In the genomic region with DNA sequence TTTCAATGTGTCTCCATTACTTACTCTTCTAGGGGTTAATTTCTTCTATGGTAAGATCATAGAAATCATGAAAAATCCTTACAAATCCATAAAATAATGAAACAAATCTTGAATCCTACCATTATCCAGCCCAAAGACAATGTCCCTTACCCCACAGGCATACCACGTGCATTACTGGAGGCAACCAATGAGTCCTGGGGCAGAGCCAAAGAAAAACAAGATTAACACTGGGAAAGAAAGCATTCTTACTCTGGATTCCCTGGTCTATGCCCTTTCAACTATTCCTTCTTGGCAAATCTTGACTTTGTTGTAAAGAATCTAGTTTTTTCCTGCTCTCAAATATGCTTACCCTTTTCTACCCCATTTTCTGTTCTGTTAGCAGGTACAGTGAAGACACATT, we compare ENCODE assay signal across 22 cellular contexts.
"Had no signal": no experiment of that assay in that cellular context is flagged by ENCODE, and none has a peak within 500 bp of the region (broad histone marks: within the 10 kb centered on the region; RNA-seq: fewer than 3 reads in every experiment).

No MANE protein-coding gene starts in this region.

- DNase-seq: activated CD4-positive, alpha-beta memory T cell treated with anti-CD3 and anti-CD28 coated beads, Interleukin-2, amount 10 ng/mL, durations not matched to agents 7 days and 5 days; activated CD4-positive, alpha-beta T cell treated with anti-CD3 and anti-CD28 coated beads for 48 hours; activated CD4-positive, CD25-positive, alpha-beta regulatory T cell; activated CD8-positive, alpha-beta memory T cell treated with anti-CD3 and anti-CD28 coated beads, Interleukin-2, amount 10 ng/mL, durations not matched to agents 7 days and 5 days; activated naive CD4-positive, alpha-beta T cell; activated naive CD8-positive, alpha-beta T cell treated with anti-CD3 and anti-CD28 coated beads, Interleukin-2, amount 10 ng/mL, durations not matched to agents 7 days and 5 days; effector CD4-positive, alpha-beta T cell; hippocampal formation; islet precursor cell; midbrain; stimulated activated CD4-positive, alpha-beta T cell treated with anti-CD3 and anti-CD28 coated beads, Interleukin-12 subunit alpha, Interleukin-12 subunit beta, amount 100 ng/mL, for 4 hours; stimulated activated CD4-positive, alpha-beta T cell treated with anti-CD3 and anti-CD28 coated beads, Interleukin-1b, Interleukin-23, amount 100 ng/mL, for 48 hours; stimulated activated naive CD4-positive, alpha-beta T cell treated with Interleukin-2 at 50 U/mL for 16 hours; T1000 had no signal

- H3K9me3 Mint-ChIP-seq: activated T-helper 17 cell treated with anti-CD3 and anti-CD28 coated beads, Interleukin-2, amount 50 U/mL, for 72 hours had no signal

- ATAC-seq: activated CD8-positive, alpha-beta memory T cell treated with anti-CD3 and anti-CD28 coated beads, Interleukin-2, amount 10 ng/mL, durations not matched to agents 7 days and 5 days; activated T-helper 17 cell treated with anti-CD3 and anti-CD28 coated beads, Interleukin-2, amount 50 U/mL, for 72 hours; left lobe of liver had no signal

- H3K36me3 ChIP-seq: breast epithelium, esophagus muscularis mucosa, thyroid gland, vagina had no signal

- H3K27ac ChIP-seq: breast epithelium, esophagus muscularis mucosa, parathyroid adenoma, thyroid gland, vagina had no signal

- H3K4me3 ChIP-seq: breast epithelium, esophagus muscularis mucosa, lung, thyroid gland, vagina had no signal

- H3K27me3 ChIP-seq: breast epithelium, esophagus muscularis mucosa, thyroid gland, vagina had no signal

- H3K27ac Mint-ChIP-seq: activated CD4-positive, alpha-beta memory T cell treated with anti-CD3 and anti-CD28 coated beads, Interleukin-2, amount 10 ng/mL, durations not matched to agents 7 days and 5 days; activated CD8-positive, alpha-beta memory T cell treated with anti-CD3 and anti-CD28 coated beads, Interleukin-2, amount 10 ng/mL, durations not matched to agents 7 days and 5 days; activated naive CD8-positive, alpha-beta T cell treated with anti-CD3 and anti-CD28 coated beads, Interleukin-2, amount 10 ng/mL, durations not matched to agents 7 days and 5 days had no signal

- H3K4me3 Mint-ChIP-seq: activated CD4-positive, alpha-beta memory T cell treated with anti-CD3 and anti-CD28 coated beads, Interleukin-2, amount 10 ng/mL, durations not matched to agents 7 days and 5 days; activated CD8-positive, alpha-beta memory T cell treated with anti-CD3 and anti-CD28 coated beads, Interleukin-2, amount 10 ng/mL, durations not matched to agents 7 days and 5 days had no signal

- H3K9me3 ChIP-seq: breast epithelium, esophagus muscularis mucosa, thyroid gland, vagina had no signal
